ENCODE assay signal across 1 cellular context in the genomic region with DNA sequence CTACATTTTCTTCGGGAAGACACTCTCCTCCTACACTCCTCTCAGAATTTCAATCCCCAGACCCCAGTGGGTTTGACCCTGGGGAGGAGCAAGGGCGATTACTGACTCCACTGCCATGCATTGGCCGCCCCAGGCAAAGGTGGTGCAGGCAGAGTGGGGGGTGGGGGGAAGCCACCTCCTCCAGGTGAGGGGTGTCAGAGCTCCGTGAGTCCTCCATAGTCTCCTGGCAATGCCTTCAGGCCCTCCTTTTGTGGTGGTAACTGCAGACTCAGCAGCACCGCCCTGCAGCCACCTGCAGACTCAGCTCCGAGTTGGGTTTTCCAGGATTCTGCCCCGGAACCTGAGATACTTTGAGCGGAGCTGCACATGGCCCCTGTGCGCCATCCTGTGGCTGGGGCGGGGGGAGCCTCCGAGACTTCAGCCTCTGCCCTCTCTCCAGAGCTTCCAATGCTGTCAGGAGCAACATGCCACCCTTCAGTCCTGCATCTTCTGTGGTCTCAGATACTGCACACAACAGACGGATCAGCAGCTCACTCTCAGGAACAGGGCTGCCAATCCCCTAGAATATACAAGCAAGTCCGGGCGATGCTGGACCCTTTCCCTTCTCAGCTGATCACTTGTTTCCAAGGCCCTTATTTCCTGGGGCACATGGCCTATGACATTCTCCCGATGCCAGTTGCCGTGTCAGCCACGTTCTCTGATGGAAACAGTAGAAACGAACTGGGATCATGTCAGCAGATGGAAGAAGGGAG.
TF ChIP-seq lines count a peak whose summit lies in the region.

No MANE protein-coding gene starts in this region.

TF ChIP-seq in H1, 55 proteins besides CTCF, POLR2A, EP300 and RAD21:
- peak; percentile 25; the same call in 1 of the 2 replicates for TF ChIP-seq MAFK (IDR thresholded peaks at IDR 0.05; ENCODE audit: low read depth, low read length)
- 0 out of 2 replicates have a peak, but pooled peaks have one; percentile 17 for TF ChIP-seq KDM1A (IDR thresholded peaks at IDR 0.05; ENCODE audit: borderline replicate concordance, low read length)
- TF ChIP-seq, protein P1, sequence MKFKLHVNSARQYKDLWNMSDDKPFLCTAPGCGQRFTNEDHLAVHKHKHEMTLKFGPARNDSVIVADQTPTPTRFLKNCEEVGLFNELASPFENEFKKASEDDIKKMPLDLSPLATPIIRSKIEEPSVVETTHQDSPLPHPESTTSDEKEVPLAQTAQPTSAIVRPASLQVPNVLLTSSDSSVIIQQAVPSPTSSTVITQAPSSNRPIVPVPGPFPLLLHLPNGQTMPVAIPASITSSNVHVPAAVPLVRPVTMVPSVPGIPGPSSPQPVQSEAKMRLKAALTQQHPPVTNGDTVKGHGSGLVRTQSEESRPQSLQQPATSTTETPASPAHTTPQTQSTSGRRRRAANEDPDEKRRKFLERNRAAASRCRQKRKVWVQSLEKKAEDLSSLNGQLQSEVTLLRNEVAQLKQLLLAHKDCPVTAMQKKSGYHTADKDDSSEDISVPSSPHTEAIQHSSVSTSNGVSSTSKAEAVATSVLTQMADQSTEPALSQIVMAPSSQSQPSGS (IDR thresholded peaks at IDR 0.05; ENCODE audit: low read length): no peak
